ENCODE assay signal across 21 cellular contexts in the genomic region with DNA sequence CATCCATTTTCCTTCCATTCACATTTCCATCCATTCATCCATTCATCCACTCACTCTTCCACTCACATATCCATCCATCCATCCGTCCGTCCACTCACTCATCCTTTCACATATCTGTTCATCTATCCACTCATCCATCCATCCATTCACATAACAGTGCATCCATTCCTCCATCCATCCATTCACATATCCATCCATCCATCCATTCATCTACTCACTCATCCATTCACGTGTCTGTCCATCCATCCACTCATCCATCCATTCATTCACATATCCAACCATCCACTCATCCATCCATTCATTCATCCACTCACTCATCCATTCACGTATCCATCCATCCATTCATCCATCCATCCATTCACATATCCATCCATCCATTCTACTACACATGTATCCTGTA. TPM values are rescaled to one million over a fixed set of nuclear protein-coding genes. Genes with fewer than 3 reads are reported as not detected.
DNase-seq lines count a peak whose midpoint lies in the region; ATAC-seq, FAIRE-seq and TF ChIP-seq lines count a peak whose summit lies in the region.
"Had no signal": no experiment of that assay in that cellular context is flagged by ENCODE, and none has a peak within 500 bp of the region (broad histone marks: within the 10 kb centered on the region; RNA-seq: fewer than 3 reads in every experiment).

No MANE protein-coding gene starts in this region.

- H3K36me3 ChIP-seq in HEK293 (ENCODE audit: control insufficient read depth in 2 of 2, insufficient read depth in 1 of 2, low read length in 2 of 2) (no peaks in the 10 kb centered on the region), IMR-90 (ENCODE audit: control insufficient read depth, insufficient read depth, low read length) (no peaks in the 10 kb centered on the region), H1 (ENCODE audit: control insufficient read depth in 2 of 4, insufficient read depth in 4 of 4, low read length in 3 of 4) (no peaks in the 10 kb centered on the region)

- H3K4me1 ChIP-seq in HEK293 (ENCODE audit: control insufficient read depth, insufficient read depth, low read length) (peaks cover 6% of the 10 kb centered on the region; the same call in 1 of the 2 replicates), IMR-90 (ENCODE audit: control insufficient read depth, insufficient read depth, low read length) (no peaks in the 10 kb centered on the region), H1 (replicated peaks in 1 of 4; ENCODE audit: control insufficient read depth in 3 of 4, insufficient read depth in 4 of 4, low read length in 3 of 4) (peaks cover 0 to 10% (median 8%) of the 10 kb centered on the region in 4 experiments; a peak in 5 of 7 replicates)

- H3K27me3 ChIP-seq in IMR-90 (ENCODE audit: control insufficient read depth, insufficient read depth, low read length) (no peaks in the 10 kb centered on the region), H1 (replicated peaks in 1 of 4; ENCODE audit: control insufficient read depth in 3 of 4, extremely low read depth in 1 of 4, insufficient read depth in 3 of 4, low read length in 3 of 4) (no peaks in the 10 kb centered on the region)

- H3K4me3 ChIP-seq in HEK293 (ENCODE audit: low read depth, low read length): no peak overlapping the region
- H3K4me3 ChIP-seq in IMR-90 (ENCODE audit: insufficient read depth, low read depth, low read length): no peak overlapping the region
- H3K4me3 ChIP-seq in H1 (ENCODE audit: extremely low read depth in 1 of 4, insufficient read depth in 2 of 4, low read depth in 3 of 4, low read length in 4 of 4): no peak overlapping the region
- H3K4me3 ChIP-seq: GM23248 had no signal

- no peak for FAIRE-seq in H1 (lab: Jason Lieb, UNC)
- FAIRE-seq: G401.6, GM19239 had no signal

- ATAC-seq in IMR-90 (ENCODE audit: low read depth): no peak
- ATAC-seq: HCT116 had no signal

- H3K27ac ChIP-seq in HEK293 (ENCODE audit: extremely low read depth, low read depth, low read length): no peak overlapping the region
- H3K27ac ChIP-seq in IMR-90 (ENCODE audit: insufficient read depth, low read length): no peak overlapping the region
- no peak overlapping the region for H3K27ac ChIP-seq in H1 (ENCODE audit: low read depth, low read length)
- H3K27ac ChIP-seq: GM23248 had no signal

- no peak overlapping the region for H2BK120ac ChIP-seq in IMR-90 (ENCODE audit: low read depth, low read length)
- no peak overlapping the region for H2BK120ac ChIP-seq in H1 (replicated peaks; ENCODE audit: low read depth, low read length)

- H2AFZ ChIP-seq in IMR-90 (replicated peaks; ENCODE audit: low read length, poor library complexity): no peak overlapping the region
- H2AFZ ChIP-seq in H1 (ENCODE audit: low read length): no peak overlapping the region
- H2AFZ ChIP-seq: GM23248 had no signal

- H3K14ac ChIP-seq in IMR-90 (replicated peaks; ENCODE audit: low read depth, low read length) (no peak overlapping the region), H1 (ENCODE audit: insufficient read length) (no peak overlapping the region)

- no peaks in the 10 kb centered on the region for H3K9me3 ChIP-seq in HEK293 (ENCODE audit: control insufficient read depth, insufficient read depth, low read depth, low read length)
- H3K9me3 ChIP-seq in IMR-90 (ENCODE audit: control insufficient read depth, insufficient read depth, low read length): no peaks in the 10 kb centered on the region
- H3K9me3 ChIP-seq in H1 (ENCODE audit: insufficient read depth in 2 of 2, low read depth in 1 of 2, low read length in 1 of 2): no peaks in the 10 kb centered on the region

- H3K9ac ChIP-seq in IMR-90 (ENCODE audit: low read depth, low read length) (no peak overlapping the region), H1 (replicated peaks in 1 of 4; ENCODE audit: extremely low read depth in 1 of 4, low read depth in 3 of 4, low read length in 3 of 4) (no peak overlapping the region)
- H3K9ac ChIP-seq: GM23248 had no signal

- H4K20me1 ChIP-seq in IMR-90 (ENCODE audit: insufficient read depth, low read length) (no peaks in the 10 kb centered on the region), H1 (replicated peaks in 1 of 2; ENCODE audit: control insufficient read depth in 1 of 2, insufficient read depth in 2 of 2, low read length in 2 of 2) (peaks cover 0 to 3% of the 10 kb centered on the region in 2 experiments)

- no peaks in the 10 kb centered on the region for H3K9me1 ChIP-seq in IMR-90 (ENCODE audit: insufficient read depth, low read length)

- no peak overlapping the region for H3K56ac ChIP-seq in IMR-90 (ENCODE audit: extremely low read depth, insufficient read depth, low read length)
- peak overlapping the region; percentile 36 for H3K56ac ChIP-seq in H1 (replicated peaks; ENCODE audit: insufficient read length, low read depth, low read length)

- no peak overlapping the region for H2AK9ac ChIP-seq in IMR-90 (replicated peaks; ENCODE audit: low read depth, low read length, poor library complexity)

- H4K8ac ChIP-seq in IMR-90 (ENCODE audit: low read depth in 2 of 2, low read length in 2 of 2) (no peak overlapping the region), H1 (ENCODE audit: extremely low read depth, insufficient read depth, low read length) (no peak overlapping the region)

- H2AK5ac ChIP-seq in IMR-90 (ENCODE audit: low read depth, low read length) (no peak overlapping the region), H1 (ENCODE audit: low read depth, low read length) (peak overlapping the region; percentile 96; the same call in 1 of the 2 replicates)

- DNase-seq in IMR-90: no peak
- DNase-seq in H1 (ENCODE audit: low read depth in 1 of 2, low spot score in 2 of 2): no peak
- no peak for DNase-seq in DMS79 treated with DMSO at 0.1 percent for 48 hours (lab: John Stamatoyannopoulos, UW)
- no peak for DNase-seq in activated CD8-positive, alpha-beta memory T cell treated with anti-CD3 and anti-CD28 coated beads, Interleukin-2, amount 50 U/mL, for 48 hours
- no peak for DNase-seq in NCI-H2081 treated with DMSO at 0.1 percent for 48 hours (lab: John Stamatoyannopoulos, UW)
- DNase-seq: C1 segment of cervical spinal cord; Calu3; CD4-positive, alpha-beta memory T cell; COR-L47; DMS53; DND-41; GM23248; H9 had no signal

- dilution Hi-C loops in IMR-90 (cut with HindIII; ENCODE audit: low sequenced_read_pairs, unreplicated experiment): no loop called here

- in situ Hi-C loops in IMR-90 (cut with MboI; ENCODE audit: low sequenced_read_pairs): no loop called here

- WGBS in IMR-90 (ENCODE audit: extremely low coverage in 2 of 2, insufficient read length in 1 of 2), 2 experiments: 49 to 100% methylated on average over 2 to 4 of the region's 4 CpGs
- WGBS in H1 (ENCODE audit: extremely low coverage in 1 of 2, insufficient coverage in 1 of 2, insufficient read length in 1 of 2, insufficient replicate concordance in 2 of 2, low coverage in 1 of 2, low lambda C conversion rate in 2 of 2, missing lambda C conversion rate in 1 of 2), 2 experiments: 89 to 98% methylated on average over 3 to 4 of the region's 4 CpGs

- peaks cover 8% of the 10 kb centered on the region; the same call in 1 of the 2 replicates for H3K23me2 ChIP-seq in H1 (ENCODE audit: low read depth, low read length)

- BruUV-seq in IMR-90 (replicated peaks; lab: Mats Ljungman, UMichigan): no TSS peak

- H3K4me2 ChIP-seq in IMR-90 (ENCODE audit: low read depth, low read length): no peak overlapping the region
- no peak overlapping the region for H3K4me2 ChIP-seq in H1 (ENCODE audit: insufficient read depth in 1 of 2, low read depth in 2 of 2, low read length in 2 of 2)

- no peaks in the 10 kb centered on the region for H3K79me1 ChIP-seq in IMR-90 (ENCODE audit: low read depth in 1 of 2, low read length in 2 of 2)
- H3K79me1 ChIP-seq in H1 (ENCODE audit: low read depth, low read length): no peaks in the 10 kb centered on the region

- H2BK15ac ChIP-seq in IMR-90 (ENCODE audit: low read depth, low read length) (no peak overlapping the region), H1 (ENCODE audit: low read length) (no peak overlapping the region)

- POLR2A ChIA-PET in HEK293 (lab: Yijun Ruan, JAX): no interaction called here
- POLR2A ChIA-PET in IMR-90 (lab: Charles Lee; ENCODE audit: unreplicated experiment): no interaction called here
- POLR2A ChIA-PET in H1 (lab: Charles Lee; ENCODE audit: partially characterized antibody): no interaction called here

- no peak overlapping the region for H3K18ac ChIP-seq in IMR-90 (ENCODE audit: low read depth, low read length)
- H3K18ac ChIP-seq in H1 (ENCODE audit: extremely low read depth, low read length): no peak overlapping the region

- TF ChIP-seq POLR2A in IMR-90 (IDR thresholded peaks at IDR 0.05; ENCODE audit: low read depth, low read length) (no peak), H1 (IDR thresholded peaks at IDR 0.05; ENCODE audit: control extremely low read depth in 1 of 2, low read depth in 2 of 2, low read length in 2 of 2) (no peak)

- H2BK20ac ChIP-seq in IMR-90 (ENCODE audit: low read depth, low read length) (no peak overlapping the region), H1 (ENCODE audit: low read length) (no peak overlapping the region)

- H4K91ac ChIP-seq in IMR-90 (ENCODE audit: insufficient read depth, low read depth, low read length) (no peak overlapping the region), H1 (replicated peaks; ENCODE audit: insufficient read length, low read length) (no peak overlapping the region)

- no peak for TF ChIP-seq EP300 in H1 (IDR thresholded peaks at IDR 0.05; ENCODE audit: borderline replicate concordance in 1 of 2, low read depth in 2 of 2, low read length in 2 of 2)

- TF ChIP-seq CTCF in HEK293 (tag by site-specific recombination; IDR thresholded peaks at IDR 0.05) (no peak), IMR-90 (conservative IDR thresholded peaks at IDR 0.05; ENCODE audit: low read depth, low read length) (no peak), H1 (IDR thresholded peaks at IDR 0.05; ENCODE audit: control extremely low read depth in 1 of 3, insufficient read depth in 1 of 3, low read depth in 1 of 3, low read length in 3 of 3) (no peak)

- H3K79me2 ChIP-seq in H1 (ENCODE audit: control insufficient read depth in 1 of 2, insufficient read depth in 2 of 2, low read length in 2 of 2): no peaks in the 10 kb centered on the region

- CTCF ChIA-PET in HEK293 (lab: Yijun Ruan, JAX) (no interaction called here), IMR-90 (lab: Yijun Ruan, JAX) (no interaction called here), H1 (lab: Charles Lee; ENCODE audit: partially characterized antibody) (no interaction called here)

- intact Hi-C loops in IMR-90 (cut with micrococcal nuclease): no loop called here

- H2BK12ac ChIP-seq in H1 (ENCODE audit: low read depth, low read length): peak overlapping the region; percentile 30; the same call in 1 of the 2 replicates

- H3K23ac ChIP-seq in IMR-90 (ENCODE audit: low read depth, low read length) (no peak overlapping the region), H1 (ENCODE audit: insufficient read length) (no peak overlapping the region)

- H4K5ac ChIP-seq in IMR-90 (ENCODE audit: low read depth, low read length) (no peak overlapping the region), H1 (ENCODE audit: insufficient read length, low read depth, low read length) (no peak overlapping the region)

- H3K4ac ChIP-seq in IMR-90 (ENCODE audit: low read depth, low read length) (no peak overlapping the region), H1 (replicated peaks; ENCODE audit: insufficient read length, low read depth, low read length) (no peak overlapping the region)

- H2BK5ac ChIP-seq in IMR-90 (ENCODE audit: low read depth, low read length, poor library complexity, severe bottlenecking) (peak overlapping the region; percentile 48), H1 (ENCODE audit: low read depth, low read length) (peak overlapping the region; percentile 73; the same call in 1 of the 2 replicates)

- no peak for TF ChIP-seq RAD21 in IMR-90 (IDR thresholded peaks at IDR 0.05; ENCODE audit: low read length)
- no peak for TF ChIP-seq RAD21 in H1 (IDR thresholded peaks at IDR 0.05 in 1 of 2, conservative IDR thresholded peaks at IDR 0.05 in 1 of 2; ENCODE audit: low read depth in 2 of 2, low read length in 2 of 2)

RNA-seq across cellular contexts. Expression of gene SCNN1G, which starts 42.6 kb away (rescaled TPM):
- not detected in 2 replicates for total RNA-seq in IMR-90 (2012; rRNA removed)
- not detected in 2 replicates for polyA plus RNA-seq in IMR-90 (2012; rRNA removed)
- not detected in 2 replicates for polyA plus RNA-seq in IMR-90 (2012; cell fraction: cytosol; rRNA removed)
- polyA plus RNA-seq in IMR-90 (2012; cell fraction: nucleus; rRNA removed; ENCODE audit: low replicate concordance): not detected in 2 replicates
- 0.99 and 1.1 TPM in 2 replicates for total RNA-seq in H1 (2021; fragmentation: NEBNext Ultra II Directional; extraction: Animal tissue kit (Norgen Biotek cat#: 25700))
- polyA plus RNA-seq in H1 (2011; rRNA removed): 0.73 and 1.9 TPM in 2 replicates
- 1.0 TPM for polyA plus RNA-seq in H1 (2011; cell fraction: cytosol; rRNA removed)
- 1.3 TPM for polyA plus RNA-seq in H1 (2011; cell fraction: nucleus; rRNA removed)
- 1.1 to 1.7 TPM (median 1.4 TPM) in 4 replicates for polyA plus RNA-seq in H1 (2012, experiment 1 of 2)
- polyA plus RNA-seq in H1 (2012, experiment 2 of 2): 0.73 TPM
- 0.41 TPM for polyA plus RNA-seq in H1 (2013, experiment 1 of 2)
- 0.33 TPM for polyA plus RNA-seq in H1 (2013, experiment 2 of 2)
- 1.7 and 2.0 TPM in 2 replicates for polyA minus RNA-seq in H1 (2011; rRNA and poly(A)+ RNA removed)
- 1.2 TPM for polyA minus RNA-seq in H1 (2011; cell fraction: cytosol; rRNA and poly(A)+ RNA removed)
- 1.1 TPM for polyA minus RNA-seq in H1 (2011; cell fraction: nucleus; rRNA and poly(A)+ RNA removed)
- total RNA-seq: A172; Calu3; CD4-positive, alpha-beta memory T cell; GM23248; H4; HFFc6 had no signal
- polyA plus RNA-seq: BJ; CD4-positive, alpha-beta memory T cell; GM23248 had no signal
